Comparison of ENCODE assay signal across 8 cellular contexts in genomic region chr3:141231923-141232861, GRCh38. TPM values are rescaled to one million over a fixed set of nuclear protein-coding genes. Genes with fewer than 3 reads are reported as not detected.
A peak's percentile ranks its signal among the peaks of the same experiment; 100 is the strongest.
DNase-seq lines count a peak whose midpoint lies in the region; ATAC-seq, FAIRE-seq and TF ChIP-seq lines count a peak whose summit lies in the region.

No MANE protein-coding gene starts in this region.

- TF ChIP-seq CTCF in OCI-LY7 (conservative IDR thresholded peaks at IDR 0.05; ENCODE audit: low read length) (no peak), GM12878 (IDR thresholded peaks at IDR 0.05 in 2 of 3, conservative IDR thresholded peaks at IDR 0.05 in 1 of 3; ENCODE audit: control insufficient read depth in 2 of 3, extremely low read depth in 1 of 3, insufficient read depth in 1 of 3, low read depth in 3 of 3, low read length in 3 of 3) (no peak)

- POLR2A ChIA-PET in OCI-LY7 (lab: Charles Lee) (interaction anchor here (1.0 to 1.2 kb wide), 3 partner anchors 33 to 276 kb away, joined by 3 to 5 read pairs (median 4); no protein-coding TSS in a partner anchor), GM12878 (lab: Charles Lee) (no interaction called here)

- H2AFZ ChIP-seq in OCI-LY7 (ENCODE audit: low read length) = peak overlapping the region; percentile 64; the same call in 1 of the 2 replicates
- peak overlapping the region; percentile 72 for H2AFZ ChIP-seq in GM12878 (ENCODE audit: control insufficient read depth, low read depth, low read length)

- H3K27me3 ChIP-seq in GM12878 (replicated peaks in 1 of 2; ENCODE audit: control insufficient read depth in 2 of 2, insufficient read depth in 2 of 2, low read length in 1 of 2) = peaks cover 0 to 2% of the 10 kb centered on the region in 2 experiments; a peak in 3 of 4 replicates
- no peaks in the 10 kb centered on the region for H3K27me3 ChIP-seq in skeletal muscle tissue (ENCODE audit: control insufficient read depth in 3 of 3, insufficient read depth in 3 of 3, low read length in 3 of 3)

- peak; percentile 14 for DNase-seq in Caki2 (ENCODE audit: low read depth)
- peak; percentile 15 for DNase-seq in H54 (ENCODE audit: insufficient read length, low spot score)
- no peak for DNase-seq in OCI-LY7 (ENCODE audit: low spot score)
- DNase-seq in GM12878 (ENCODE audit: low read depth, low spot score) = no peak
- no peak for DNase-seq in ureter (ENCODE audit: low spot score)

- RAD21 ChIA-PET in GM12878 (lab: Charles Lee; ENCODE audit: unreplicated experiment) = interaction anchor here (0.9 to 1.8 kb wide), 15 partner anchors 24 to 328 kb away, joined by 3 to 8 read pairs (median 4); no protein-coding TSS in a partner anchor

- intact Hi-C loops in OCI-LY7 (cut with micrococcal nuclease; ENCODE audit: unreplicated experiment) = loop anchor here (5.0 kb wide), 2 partner anchors 45 to 220 kb away; no protein-coding TSS in a partner anchor
- intact Hi-C loops in GM12878 (cut with micrococcal nuclease; ENCODE audit: unreplicated experiment) = loop anchor here (2.0 to 5.0 kb wide), 3 partner anchors 45 to 220 kb away; no protein-coding TSS in a partner anchor

- H3K79me2 ChIP-seq in OCI-LY7 (ENCODE audit: insufficient read depth, low read depth, low read length) (no peaks in the 10 kb centered on the region), GM12878 (ENCODE audit: control insufficient read depth, insufficient read depth, low read length) (no peaks in the 10 kb centered on the region)

- no peak for TF ChIP-seq POLR2A in H54 (IDR thresholded peaks at IDR 0.05; ENCODE audit: low read depth, low read length)
- no peak for TF ChIP-seq POLR2A in GM12878 (IDR thresholded peaks at IDR 0.05; ENCODE audit: low read depth, low read length)

- no peak for TF ChIP-seq EP300 in GM12878 (IDR thresholded peaks at IDR 0.05; ENCODE audit: borderline replicate concordance in 1 of 2, control insufficient read depth in 1 of 2, low read depth in 2 of 2, low read length in 2 of 2)

- CTCF ChIA-PET in OCI-LY7 (lab: Charles Lee; ENCODE audit: unreplicated experiment) (interaction anchor here (0.5 to 0.6 kb wide), 5 partner anchors 35 to 209 kb away, joined by 3 to 8 read pairs (median 4); no protein-coding TSS in a partner anchor), GM12878 (lab: Yijun Ruan, JAX) (interaction anchor here (0.7 to 3.1 kb wide), 25 partner anchors 9 to 1046 kb away, joined by 3 to 21 read pairs (median 3); partner anchors contain the start of gene SLC25A36)

- peak overlapping the region; percentile 84 for H3K4me2 ChIP-seq in OCI-LY7 (ENCODE audit: low read length)
- H3K4me2 ChIP-seq in GM12878 (ENCODE audit: control insufficient read depth, insufficient read depth) = peak overlapping the region; percentile 87

- H4K20me1 ChIP-seq in OCI-LY7 (ENCODE audit: insufficient read depth, low read length) (no peaks in the 10 kb centered on the region), GM12878 (ENCODE audit: control insufficient read depth, insufficient read depth) (no peaks in the 10 kb centered on the region; the same call in none of the 2 replicates)

- in situ Hi-C loops in Caki2 (cut with HindIII; ENCODE audit: low pct_unique_long_range_greater_than_20kb, low sequenced_read_pairs) (no loop called here), GM12878 (cut with MboI) (no loop called here)

- H3K27ac ChIP-seq in OCI-LY7 (ENCODE audit: low read depth, low read length, poor library complexity, severe bottlenecking) = no peak overlapping the region
- no peak overlapping the region for H3K27ac ChIP-seq in GM12878 (ENCODE audit: control insufficient read depth, insufficient read depth)
- H3K27ac ChIP-seq in skeletal muscle tissue (ENCODE audit: low read depth, low read length) = peak overlapping the region; percentile 14

- H3K9me3 ChIP-seq in OCI-LY7 (ENCODE audit: low read length) (no peaks in the 10 kb centered on the region), GM12878 (replicated peaks; ENCODE audit: control insufficient read depth, insufficient read depth, low read length) (no peaks in the 10 kb centered on the region), iPS-18c (ENCODE audit: control insufficient read depth, insufficient read depth, low read length) (no peaks in the 10 kb centered on the region), skeletal muscle tissue (ENCODE audit: control insufficient read depth in 3 of 3, low read length in 3 of 3) (no peaks in the 10 kb centered on the region)

- H3K4me3 ChIP-seq in OCI-LY7 (ENCODE audit: low read depth, low read length, poor library complexity, severe bottlenecking) = peak overlapping the region; percentile 73
- peak overlapping the region; percentile 62 for H3K4me3 ChIP-seq in GM12878
- peak overlapping the region; percentile 77 for H3K4me3 ChIP-seq in iPS-18c (ENCODE audit: insufficient read depth, low read depth, low read length)
- H3K4me3 ChIP-seq in skeletal muscle tissue (ENCODE audit: low read length in 3 of 3) = peak overlapping the region; percentile 64 to 88 (median 79)

- H3K9ac ChIP-seq in GM12878 (ENCODE audit: control insufficient read depth, insufficient read depth, low read length) (no peak overlapping the region), skeletal muscle tissue (ENCODE audit: low read depth in 1 of 3, low read length in 3 of 3) (peak overlapping the region; percentile 67 to 86 (median 84))

- BruUV-seq in OCI-LY7 (replicated peaks; lab: Mats Ljungman, UMichigan) = no TSS peak
- BruUV-seq in GM12878 (replicated peaks; lab: Mats Ljungman, UMichigan) = no TSS peak

- H3K9me2 ChIP-seq in OCI-LY7 (ENCODE audit: insufficient read depth, low read length) = no peaks in the 10 kb centered on the region

- FAIRE-seq in H54 (lab: Jason Lieb, UNC) (no peak), GM12878 (lab: Jason Lieb, UNC) (no peak)

- SMC1A ChIA-PET in GM12878 (lab: Charles Lee; ENCODE audit: uncharacterized antibody, unreplicated experiment) = interaction anchor here (1.7 kb wide), 1 partner anchor 38 kb away, joined by 3 read pairs; no protein-coding TSS in a partner anchor

- H3K36me3 ChIP-seq in OCI-LY7 (ENCODE audit: insufficient read depth, low read length) = no peaks in the 10 kb centered on the region
- no peaks in the 10 kb centered on the region for H3K36me3 ChIP-seq in GM12878 (ENCODE audit: control insufficient read depth in 2 of 2, insufficient read depth in 2 of 2, low read length in 1 of 2)
- peaks cover 0 to 2% (median 0%) of the 10 kb centered on the region in 3 donors for H3K36me3 ChIP-seq in skeletal muscle tissue (ENCODE audit: control insufficient read depth in 3 of 3, insufficient read depth in 3 of 3, low read length in 3 of 3)

- ATAC-seq in GM12878 = peak; percentile 3; the same call in 2 of the 3 replicates
- ATAC-seq in HG02678 (IDR thresholded peaks at IDR 0.05; ENCODE audit: unreplicated experiment) = no peak

- peaks cover 7% of the 10 kb centered on the region for H3K4me1 ChIP-seq in OCI-LY7 (ENCODE audit: insufficient read depth, low read length, poor library complexity, severe bottlenecking)
- H3K4me1 ChIP-seq in GM12878 (ENCODE audit: control insufficient read depth, insufficient read depth, low read length) = 0 out of 2 replicates have a peak, but pooled peaks cover 3% of the 10 kb centered on the region
- H3K4me1 ChIP-seq in skeletal muscle tissue (ENCODE audit: control insufficient read depth in 3 of 3, insufficient read depth in 3 of 3, low read length in 3 of 3) = peaks cover 6 to 16% (median 13%) of the 10 kb centered on the region in 3 donors

- TF ChIP-seq RAD21 in GM12878 (IDR thresholded peaks at IDR 0.05; ENCODE audit: insufficient read depth, low read depth, low read length) = no peak

- 5% methylated on average over 36 of the region's 77 CpGs for WGBS in GM12878 (ENCODE audit: insufficient coverage, insufficient replicate concordance, low lambda C conversion rate, missing lambda C conversion rate)

TF ChIP-seq in GM12878, 131 proteins besides CTCF, POLR2A, EP300 and RAD21:
- TF ChIP-seq SUZ12 (IDR thresholded peaks at IDR 0.05; ENCODE audit: unreplicated experiment) (peak; percentile 62), NR2C1 (IDR thresholded peaks at IDR 0.05) (0 out of 2 replicates have a peak, but pooled peaks have one; percentile 0), IKZF1 (conservative IDR thresholded peaks at IDR 0.05) (no peak), LARP7 (IDR thresholded peaks at IDR 0.05) (0 out of 2 replicates have a peak, but pooled peaks have one; percentile 19)

RNA-seq across cellular contexts. Expression of gene PXYLP1, which starts 0.6 kb away (rescaled TPM):
- total RNA-seq in Caki2 (2014; rRNA removed; shearing (Covaris generic); ENCODE audit: low replicate concordance) = 4.1 and 4.5 TPM in 2 replicates
- 1.9 and 3.6 TPM in 2 replicates for total RNA-seq in OCI-LY7 (2014; rRNA removed; shearing (Covaris generic))
- total RNA-seq in OCI-LY7 (2022) (4.2 and 6.3 TPM in 2 replicates), GM12878 (2014; rRNA removed) (0.05 and 0.06 TPM in 2 replicates), GM12878 (2014; rRNA removed; fragmentation: Illumina TruSeq; extraction: Trizol) (0.36 and 0.55 TPM in 2 replicates), GM12878 (2021) (0.48 and 0.69 TPM in 2 replicates), skeletal muscle tissue (17.2 TPM), ureter (26.3 TPM)
- total RNA-seq in GM12878 (2013; cell fraction: nucleolus; rRNA removed) = 1.6 and 3.7 TPM in 2 replicates
- polyA plus RNA-seq in GM12878 (2011; ENCODE audit: low read depth) = 0.64 TPM
- polyA plus RNA-seq in GM12878 (2011; rRNA removed) (0.65 TPM in 2 replicates), GM12878 (2014; fragmentation: Illumina TruSeq; extraction: Trizol) (0.14 and 0.32 TPM in 2 replicates), GM12878 (2014; fragmentation: Nextera tagmentation; extraction: Ambion mirVana) (under 1 TPM; 0.19 to 0.35 TPM), GM12878 (2014; rRNA removed) (0.51 and 0.69 TPM in 2 replicates), GM12878 (2016; fragmentation: Nextera tagmentation; extraction: Ambion mirVana) (1 to 10 TPM in 1 of 2 experiments, under 1 TPM in 1; 0.13 to 1.7 TPM)
- 0.25 and 0.35 TPM in 2 replicates for polyA plus RNA-seq in GM12878 (2011; cell fraction: cytosol; rRNA removed)
- 1.1 and 1.2 TPM in 2 replicates for polyA plus RNA-seq in GM12878 (2011; cell fraction: nucleus; rRNA removed)
- polyA plus RNA-seq in GM12878 (2012) = 0.81 and 0.95 TPM in 2 replicates
- polyA minus RNA-seq in GM12878 (2011; rRNA and poly(A)+ RNA removed) = 0.52 and 0.59 TPM in 2 replicates
- polyA minus RNA-seq in GM12878 (2011; cell fraction: cytosol; rRNA and poly(A)+ RNA removed) = not detected in 2 replicates
- polyA minus RNA-seq in GM12878 (2011; cell fraction: nucleus; rRNA and poly(A)+ RNA removed) = 0.77 and 0.97 TPM in 2 replicates

Comparison
In these comparisons a context has a peak if more than half of its experiments do, and no peak if none do; other contexts are left out.
1. DNase-seq: peak in Caki2 (single experiment) and H54 (single experiment); none in OCI-LY7 (single experiment), GM12878 (single experiment) and ureter (single experiment).
2. Peak in every context shown above with its lines, with median percentiles within 50 percentile points of each other: H3K4me3 ChIP-seq.